In genomic region chr11:12052676-12053605, GRCh38 we compare ENCODE assay signal across 11 cellular contexts. TPM values are rescaled to one million over a fixed set of nuclear protein-coding genes. Genes with fewer than 3 reads are reported as not detected.
DNase-seq lines count a peak whose midpoint lies in the region; ATAC-seq, FAIRE-seq and TF ChIP-seq lines count a peak whose summit lies in the region.
"Had no signal": no experiment of that assay in that cellular context is flagged by ENCODE, and none has a peak within 500 bp of the region (broad histone marks: within the 10 kb centered on the region; RNA-seq: fewer than 3 reads in every experiment).

No MANE protein-coding gene starts in this region.

- no peaks in the 10 kb centered on the region for H3K27me3 Mint-ChIP-seq in Caco-2 (ENCODE audit: insufficient read depth, unreplicated experiment)
- H3K27me3 Mint-ChIP-seq in activated CD8-positive, alpha-beta T cell treated with anti-CD3 and anti-CD28 coated beads, Interleukin-2, amount 10 ng/mL, durations not matched to agents 7 days and 5 days (ENCODE audit: low read depth): no peaks in the 10 kb centered on the region

- ATAC-seq in activated CD8-positive, alpha-beta T cell treated with anti-CD3 and anti-CD28 coated beads, Interleukin-2, amount 10 ng/mL, durations not matched to agents 7 days and 5 days: peak; percentile 68
- ATAC-seq in left colon: peak; percentile 26
- no peak for ATAC-seq in HG02870 (IDR thresholded peaks at IDR 0.05; ENCODE audit: unreplicated experiment)
- no peak for ATAC-seq in HG03159 (IDR thresholded peaks at IDR 0.05; ENCODE audit: unreplicated experiment)

- TF ChIP-seq CTCF in Caco-2 (IDR thresholded peaks at IDR 0.05; ENCODE audit: insufficient read depth in 1 of 2, low read depth in 1 of 2, low read length in 1 of 2, severe bottlenecking in 1 of 2, unreplicated experiment in 1 of 2): peak in 1 of 2 experiments; percentile 31

- H3K4me1 ChIP-seq in Caco-2: peaks cover 14% of the 10 kb centered on the region

- no peaks in the 10 kb centered on the region for H3K9me3 ChIP-seq in Caco-2

- H3K27ac Mint-ChIP-seq in Caco-2 (ENCODE audit: unreplicated experiment): peak overlapping the region; percentile 49
- H3K27ac Mint-ChIP-seq in activated CD8-positive, alpha-beta T cell treated with anti-CD3 and anti-CD28 coated beads, Interleukin-2, amount 10 ng/mL, durations not matched to agents 7 days and 5 days: peak overlapping the region; percentile 54

- H3K4me3 ChIP-seq in Caco-2 (ENCODE audit: low read depth, low read length): no peak overlapping the region

- DNase-seq in Caco-2 (peak; percentile 49 to 66), HT-29 (ENCODE audit: low spot score) (peak; percentile 44), left colon (no peak), urothelium cell line (ENCODE audit: low spot score) (no peak)
- peak; percentile 52 for DNase-seq in activated CD8-positive, alpha-beta T cell treated with anti-CD3 and anti-CD28 coated beads, Interleukin-2, amount 10 ng/mL, durations not matched to agents 7 days and 5 days
- no peak for DNase-seq in activated CD8-positive, alpha-beta memory T cell treated with anti-CD3 and anti-CD28 coated beads for 24 hours
- DNase-seq: EL, NCI-H1092, SHP77 treated with DMSO at 0.1 percent for 48 hours had no signal

- POLR2A ChIA-PET in Caco-2 (lab: Charles Lee): no interaction called here
- POLR2A ChIA-PET in activated CD8-positive, alpha-beta T cell treated with anti-CD3 and anti-CD28 coated beads, Interleukin-2, amount 10 ng/mL, durations not matched to agents 7 days and 5 days (lab: Charles Lee): interaction anchor here (1.7 kb wide), 1 partner anchor 35 kb away, joined by 4 read pairs; no protein-coding TSS in a partner anchor

- intact Hi-C loops in Caco-2 (cut with micrococcal nuclease; ENCODE audit: unreplicated experiment): loop anchor here (2.0 kb wide), 1 partner anchor 14 kb away; no protein-coding TSS in a partner anchor
- intact Hi-C loops in left colon (cut with DNase I, micrococcal nuclease): no loop called here

- H3K9me3 Mint-ChIP-seq in Caco-2 (ENCODE audit: unreplicated experiment): peaks cover 19% of the 10 kb centered on the region
- H3K9me3 Mint-ChIP-seq in activated CD8-positive, alpha-beta T cell treated with anti-CD3 and anti-CD28 coated beads, Interleukin-2, amount 10 ng/mL, durations not matched to agents 7 days and 5 days (ENCODE audit: insufficient read depth): peaks cover 2% of the 10 kb centered on the region

- no peaks in the 10 kb centered on the region for H3K36me3 ChIP-seq in Caco-2 (ENCODE audit: control insufficient read depth, insufficient read depth, low read length)

- FAIRE-seq in urothelium cell line (lab: Jason Lieb, UNC): no peak

- no peaks in the 10 kb centered on the region for H3K36me3 Mint-ChIP-seq in Caco-2 (ENCODE audit: insufficient read depth, unreplicated experiment)
- H3K36me3 Mint-ChIP-seq in activated CD8-positive, alpha-beta T cell treated with anti-CD3 and anti-CD28 coated beads, Interleukin-2, amount 10 ng/mL, durations not matched to agents 7 days and 5 days (ENCODE audit: low read depth): no peaks in the 10 kb centered on the region

- peaks cover 34% of the 10 kb centered on the region for H3K4me1 Mint-ChIP-seq in Caco-2 (ENCODE audit: low read depth, unreplicated experiment)
- peaks cover 6% of the 10 kb centered on the region for H3K4me1 Mint-ChIP-seq in activated CD8-positive, alpha-beta T cell treated with anti-CD3 and anti-CD28 coated beads, Interleukin-2, amount 10 ng/mL, durations not matched to agents 7 days and 5 days (ENCODE audit: low read depth)

- H3K4me3 Mint-ChIP-seq in Caco-2 (ENCODE audit: unreplicated experiment): no peak overlapping the region
- H3K4me3 Mint-ChIP-seq in activated CD8-positive, alpha-beta T cell treated with anti-CD3 and anti-CD28 coated beads, Interleukin-2, amount 10 ng/mL, durations not matched to agents 7 days and 5 days: no peak overlapping the region

- CTCF ChIA-PET in Caco-2 (lab: Charles Lee): interaction anchor here (0.5 to 2.1 kb wide), 17 partner anchors 9 to 235 kb away, joined by 3 to 12 read pairs (median 4); no protein-coding TSS in a partner anchor
- CTCF ChIA-PET in activated CD8-positive, alpha-beta T cell treated with anti-CD3 and anti-CD28 coated beads, Interleukin-2, amount 10 ng/mL, durations not matched to agents 7 days and 5 days (lab: Charles Lee): interaction anchor here (0.7 to 13.3 kb wide), 14 partner anchors 31 to 232 kb away, joined by 3 to 401 read pairs (median 4); no protein-coding TSS in a partner anchor

- H3K27me3 ChIP-seq in Caco-2 (replicated peaks; ENCODE audit: control insufficient read depth, insufficient read depth, low read length): no peaks in the 10 kb centered on the region

- BruUV-seq in Caco-2 (replicated peaks; lab: Mats Ljungman, UMichigan): no TSS peak

RNA-seq across cellular contexts. Expression of gene DKK3, which starts 44.5 kb away (rescaled TPM):
- 156 and 165 TPM in 2 replicates for total RNA-seq in Caco-2 (2022)
- total RNA-seq in HT-29 (2014; rRNA removed; shearing (Covaris generic)): not detected in 2 replicates
- total RNA-seq in activated CD8-positive, alpha-beta T cell treated with anti-CD3 and anti-CD28 coated beads, Interleukin-2, amount 10 ng/mL, durations not matched to agents 7 days and 5 days: under 1 TPM in 1 of 2 experiments, not detected in 1; 0.29 TPM
- total RNA-seq in left colon: 10 to 100 TPM in 1 of 2 donors, 1 to 10 TPM in 1; 8.1 to 19.5 TPM

RNA-seq across cellular contexts. Expression of gene MICAL2, which starts 57.4 kb away (rescaled TPM):
- total RNA-seq in Caco-2 (2022) (247 and 272 TPM in 2 replicates), left colon (100 to 1,000 TPM; 268 to 361 TPM)
- total RNA-seq in HT-29 (2014; rRNA removed; shearing (Covaris generic)): 150 and 153 TPM in 2 replicates
- 10 to 100 TPM; 34.9 to 37.5 TPM for total RNA-seq in activated CD8-positive, alpha-beta T cell treated with anti-CD3 and anti-CD28 coated beads, Interleukin-2, amount 10 ng/mL, durations not matched to agents 7 days and 5 days

Comparison
In these comparisons a context has a peak if more than half of its experiments do, and no peak if none do; other contexts are left out.
1. DNase-seq: peak in Caco-2 (2 of 2), HT-29 (single experiment) and activated CD8-positive, alpha-beta T cell treated with anti-CD3 and anti-CD28 coated beads, Interleukin-2, amount 10 ng/mL, durations not matched to agents 7 days and 5 days (single experiment); none in left colon (0 of 2), urothelium cell line (single experiment) and activated CD8-positive, alpha-beta memory T cell treated with anti-CD3 and anti-CD28 coated beads for 24 hours (single experiment).
2. ATAC-seq: peak in activated CD8-positive, alpha-beta T cell treated with anti-CD3 and anti-CD28 coated beads, Interleukin-2, amount 10 ng/mL, durations not matched to agents 7 days and 5 days (single experiment) and left colon (single experiment); none in HG02870 (single experiment) and HG03159 (single experiment).